In genomic region chr13:84553252-84553651, GRCh38 we compare ENCODE assay signal across 12 cellular contexts.
"Had no signal": no experiment of that assay in that cellular context is flagged by ENCODE, and none has a peak within 500 bp of the region (broad histone marks: within the 10 kb centered on the region; RNA-seq: fewer than 3 reads in every experiment).

No MANE protein-coding gene starts in this region.

- H3K27ac Mint-ChIP-seq: activated naive CD4-positive, alpha-beta T cell treated with anti-CD3 and anti-CD28 coated beads, Interleukin-2, amount 50 U/mL, for 24 hours; natural killer cell treated with Interleukin-12 subunit alpha and Interleukin-12 subunit beta and Interleukin-15 and Interleukin-18, amount 100 ng/mL, for 72 hours; stimulated activated naive B cell treated with anti-CD40 and anti-IgM and Interleukin-4, amounts not matched to agents 10 μg/mL and 1 μg/mL and 100 μg/mL, for 72 hours; type B pancreatic cell had no signal

- H3K36me3 ChIP-seq: sigmoid colon had no signal

- H3K4me3 ChIP-seq: sigmoid colon had no signal

- H3K4me1 ChIP-seq: sigmoid colon had no signal

- H3K27me3 Mint-ChIP-seq: activated naive CD4-positive, alpha-beta T cell treated with anti-CD3 and anti-CD28 coated beads, Interleukin-2, amount 50 U/mL, for 24 hours; natural killer cell treated with Interleukin-12 subunit alpha and Interleukin-12 subunit beta and Interleukin-15 and Interleukin-18, amount 100 ng/mL, for 72 hours; stimulated activated naive B cell treated with anti-CD40 and anti-IgM and Interleukin-4, amounts not matched to agents 10 μg/mL and 1 μg/mL and 100 μg/mL, for 72 hours; type B pancreatic cell had no signal

- H3K4me3 Mint-ChIP-seq: activated naive CD4-positive, alpha-beta T cell treated with anti-CD3 and anti-CD28 coated beads, Interleukin-2, amount 50 U/mL, for 24 hours; brain; natural killer cell treated with Interleukin-12 subunit alpha and Interleukin-12 subunit beta and Interleukin-15 and Interleukin-18, amount 100 ng/mL, for 72 hours; stimulated activated naive B cell treated with anti-CD40 and anti-IgM and Interleukin-4, amounts not matched to agents 10 μg/mL and 1 μg/mL and 100 μg/mL, for 72 hours; type B pancreatic cell had no signal

- H3K4me1 Mint-ChIP-seq: activated naive CD4-positive, alpha-beta T cell treated with anti-CD3 and anti-CD28 coated beads, Interleukin-2, amount 50 U/mL, for 24 hours; stimulated activated naive B cell treated with anti-CD40 and anti-IgM and Interleukin-4, amounts not matched to agents 10 μg/mL and 1 μg/mL and 100 μg/mL, for 72 hours had no signal

- H3K9me3 ChIP-seq: sigmoid colon had no signal

- H3K27ac ChIP-seq: sigmoid colon had no signal

- ATAC-seq: natural killer cell treated with Interleukin-12 subunit alpha and Interleukin-12 subunit beta and Interleukin-15 and Interleukin-18, amount 100 ng/mL, for 72 hours; stimulated activated naive B cell treated with anti-CD40 and anti-IgM and Interleukin-4, amounts not matched to agents 10 μg/mL and 1 μg/mL and 100 μg/mL, for 72 hours had no signal

- DNase-seq: activated CD4-positive, alpha-beta T cell treated with anti-CD3 and anti-CD28 coated beads, Interleukin-2, amount 50 U/mL, for 1 hour; activated CD4-positive, CD25-positive, alpha-beta regulatory T cell; activated effector memory CD4-positive, alpha-beta T cell treated with Interleukin-2 at 50 U/mL for 16 hours; amniotic stem cell; effector memory CD4-positive, alpha-beta T cell; sigmoid colon; stimulated activated CD4-positive, alpha-beta T cell treated with anti-CD3 and anti-CD28 coated beads, Interleukin-2, amount 100 ng/mL, for 24 hours; stimulated activated naive B cell treated with anti-CD40 and anti-IgM and Interleukin-4, amounts not matched to agents 10 μg/mL and 1 μg/mL and 100 μg/mL, for 72 hours had no signal

- H3K36me3 Mint-ChIP-seq: activated naive CD4-positive, alpha-beta T cell treated with anti-CD3 and anti-CD28 coated beads, Interleukin-2, amount 50 U/mL, for 24 hours; brain; stimulated activated naive B cell treated with anti-CD40 and anti-IgM and Interleukin-4, amounts not matched to agents 10 μg/mL and 1 μg/mL and 100 μg/mL, for 72 hours; type B pancreatic cell had no signal

- H3K27me3 ChIP-seq: sigmoid colon had no signal
